28 cellular contexts compared by ENCODE assay signal in genomic region chr17:79959042-79959441, GRCh38.
"Had no signal": no experiment of that assay in that cellular context is flagged by ENCODE, and none has a peak within 500 bp of the region (broad histone marks: within the 10 kb centered on the region; RNA-seq: fewer than 3 reads in every experiment).

No MANE protein-coding gene starts in this region.

- DNase-seq: naive thymus-derived CD8-positive, alpha-beta T cell; nephron progenitor cell; nucleus accumbens; psoas muscle; right cardiac atrium; spleen; stimulated activated CD4-positive, alpha-beta T cell treated with anti-CD3 and anti-CD28 coated beads, Interleukin-12 subunit alpha, Interleukin-12 subunit beta, amount 100 ng/mL, for 4 hours; stimulated activated CD4-positive, alpha-beta T cell treated with anti-CD3 and anti-CD28 coated beads, Interleukin-1b, Interleukin-23, amount 100 ng/mL, for 48 hours; stimulated activated CD4-positive, alpha-beta T cell treated with anti-CD3 and anti-CD28 coated beads, Interleukin-4, amount 100 ng/mL, for 1 hour; stimulated activated CD4-positive, alpha-beta T cell treated with anti-CD3 and anti-CD28 coated beads, Interleukin-4, amount 100 ng/mL, for 4 hours; stimulated activated CD8-positive, alpha-beta memory T cell treated with anti-CD3 and anti-CD28 coated beads, Interleukin-4, amount 100 ng/mL, for 48 hours; stimulated activated naive CD4-positive, alpha-beta T cell; stimulated activated naive CD8-positive, alpha-beta T cell treated with anti-CD3 and anti-CD28 coated beads, Interleukin-15, amount 100 ng/mL, for 72 hours; stimulated activated naive CD8-positive, alpha-beta T cell treated with anti-CD3 and anti-CD28 coated beads, Interleukin-15, Interleukin-2, amounts not matched to agents 100 U/mL and 50 U/mL, for 24 hours; substantia nigra; testis; tibial artery; transverse colon; uterus had no signal

- H3K4me2 ChIP-seq: smooth muscle cell had no signal

- H3K4me1 ChIP-seq: pancreas, psoas muscle, spleen, suprapubic skin, testis, tibial artery, transverse colon, upper lobe of right lung, uterus had no signal

- H3K27ac ChIP-seq: neutrophil, pancreas, psoas muscle, skin epidermis, spleen, suprapubic skin, testis, tibial artery, transverse colon, upper lobe of right lung, uterus had no signal

- H3K4me3 ChIP-seq: pancreas, psoas muscle, skin epidermis, smooth muscle cell, spleen, suprapubic skin, testis, tibial artery, transverse colon, upper lobe of right lung, uterus had no signal

- H3K27me3 ChIP-seq: pancreas, spleen, suprapubic skin, testis, tibial artery, transverse colon, upper lobe of right lung, uterus had no signal

- ATAC-seq: naive thymus-derived CD8-positive, alpha-beta T cell; natural killer cell treated with Interleukin-12 subunit alpha and Interleukin-12 subunit beta and Interleukin-15 and Interleukin-18, amount 100 ng/mL, for 72 hours; pancreas; psoas muscle; right cardiac atrium; sciatic nerve; stimulated activated memory B cell treated with anti-CD40 and anti-IgM and Interleukin-4, amounts not matched to agents 10 μg/mL and 1 μg/mL and 100 μg/mL, for 72 hours; stimulated activated naive CD8-positive, alpha-beta T cell treated with anti-CD3 and anti-CD28 coated beads, Interleukin-15, amount 100 ng/mL, for 72 hours; stimulated activated naive CD8-positive, alpha-beta T cell treated with anti-CD3 and anti-CD28 coated beads, Interleukin-15, Interleukin-2, amounts not matched to agents 100 U/mL and 50 U/mL, for 24 hours; upper lobe of right lung had no signal

- FAIRE-seq: pancreas had no signal

- H3K36me3 ChIP-seq: neutrophil, pancreas, spleen, suprapubic skin, tibial artery, transverse colon, upper lobe of right lung, uterus had no signal

- H3K9me3 ChIP-seq: neutrophil, pancreas, psoas muscle, suprapubic skin, testis, tibial artery, transverse colon, upper lobe of right lung, uterus had no signal
